In the genomic region with DNA sequence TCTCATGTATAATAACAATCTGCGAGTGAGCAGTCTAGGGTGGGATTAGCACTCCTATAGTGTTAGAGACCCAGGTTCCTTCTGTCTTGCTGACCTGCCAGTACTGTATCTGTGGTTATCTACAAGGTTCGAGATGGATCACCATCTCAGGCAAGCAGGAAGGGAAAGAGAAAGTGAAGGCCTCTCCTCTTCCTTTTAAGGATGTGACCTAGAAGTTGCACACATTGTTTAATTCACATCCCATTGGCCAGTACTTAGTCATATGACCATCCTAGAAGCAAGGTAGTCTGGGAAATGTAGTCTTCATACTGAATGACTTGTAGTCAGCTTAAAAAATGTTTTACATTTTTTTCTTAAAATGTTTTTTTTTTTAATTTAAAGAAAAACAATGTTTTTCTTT, we compare ENCODE assay signal across 9 cellular contexts.
DNase-seq lines count a peak whose midpoint lies in the region; ATAC-seq and TF ChIP-seq lines count a peak whose summit lies in the region.
"Had no signal": no experiment of that assay in that cellular context is flagged by ENCODE, and none has a peak within 500 bp of the region (broad histone marks: within the 10 kb centered on the region; RNA-seq: fewer than 3 reads in every experiment).

No MANE protein-coding gene starts in this region.

- H4K20me1 ChIP-seq in IMR-90 (ENCODE audit: insufficient read depth, low read length) = no peaks in the 10 kb centered on the region

- peak overlapping the region; percentile 92 to 99 for H4K8ac ChIP-seq in IMR-90 (ENCODE audit: low read depth in 2 of 2, low read length in 2 of 2)

- peak overlapping the region; percentile 87 for H2BK20ac ChIP-seq in IMR-90 (ENCODE audit: low read depth, low read length)

- no peaks in the 10 kb centered on the region for H3K79me1 ChIP-seq in IMR-90 (ENCODE audit: low read depth in 1 of 2, low read length in 2 of 2)

- no peak overlapping the region; the same call in 2 of the 3 replicates for H2BK15ac ChIP-seq in IMR-90 (ENCODE audit: low read depth, low read length)

- H3K4me3 ChIP-seq in heart right ventricle = peak overlapping the region in 1 of 10 donors; percentile 13
- H3K4me3 ChIP-seq in IMR-90 (ENCODE audit: insufficient read depth, low read depth, low read length) = peak overlapping the region; percentile 38; the same call in 1 of the 2 replicates
- H3K4me3 ChIP-seq in left ventricle myocardium inferior = no peak overlapping the region
- H3K4me3 ChIP-seq in testis = no peak overlapping the region

- DNase-seq in heart right ventricle (no peak), Right ventricle myocardium inferior (ENCODE audit: missing footprints) (no peak), IMR-90 (peak; percentile 94), T-cell (peak in 1 of 34 experiments; percentile 4), left ventricle myocardium inferior (no peak), testis (peak; percentile 40), UCSD-AML1 (lab: John Stamatoyannopoulos, UW; ENCODE audit: unreplicated experiment) (no peak)

- H3K18ac ChIP-seq in IMR-90 (ENCODE audit: low read depth, low read length) = peak overlapping the region; percentile 97

- peak overlapping the region; percentile 92 for H2BK120ac ChIP-seq in IMR-90 (ENCODE audit: low read depth, low read length)

- H3K14ac ChIP-seq in IMR-90 (replicated peaks; ENCODE audit: low read depth, low read length) = peak overlapping the region; percentile 100

- no peak overlapping the region for H2AK9ac ChIP-seq in IMR-90 (replicated peaks; ENCODE audit: low read depth, low read length, poor library complexity)

- H4K5ac ChIP-seq in IMR-90 (ENCODE audit: low read depth, low read length) = peak overlapping the region; percentile 100

- POLR2A ChIA-PET in IMR-90 (lab: Charles Lee; ENCODE audit: unreplicated experiment) (interaction anchor here (0.8 kb wide), 1 partner anchor 58 kb away, joined by 3 read pairs; no protein-coding TSS in a partner anchor), T-cell (lab: Charles Lee) (no interaction called here)

- TF ChIP-seq CTCF in heart right ventricle (IDR thresholded peaks at IDR 0.05) = no peak
- no peak for TF ChIP-seq CTCF in IMR-90 (conservative IDR thresholded peaks at IDR 0.05; ENCODE audit: low read depth, low read length)
- TF ChIP-seq CTCF in left ventricle myocardium inferior (IDR thresholded peaks at IDR 0.05; ENCODE audit: borderline replicate concordance) = no peak
- no peak for TF ChIP-seq CTCF in testis (IDR thresholded peaks at IDR 0.05)

- H4K91ac ChIP-seq in IMR-90 (ENCODE audit: insufficient read depth, low read depth, low read length) = peak overlapping the region; percentile 90

- peaks cover 0 to 5% (median 0%) of the 10 kb centered on the region in 11 donors for H3K9me3 ChIP-seq in heart right ventricle
- H3K9me3 ChIP-seq in IMR-90 (ENCODE audit: control insufficient read depth, insufficient read depth, low read length) = no peaks in the 10 kb centered on the region
- no peaks in the 10 kb centered on the region for H3K9me3 ChIP-seq in left ventricle myocardium inferior (replicated peaks)
- H3K9me3 ChIP-seq in testis = no peaks in the 10 kb centered on the region

- peak overlapping the region in 2 of 10 donors; percentile 8 to 28 for H3K27ac ChIP-seq in heart right ventricle
- H3K27ac ChIP-seq in IMR-90 (ENCODE audit: insufficient read depth, low read length) = peak overlapping the region; percentile 53; the same call in 1 of the 2 replicates
- H3K27ac ChIP-seq in left ventricle myocardium inferior (replicated peaks) = peak overlapping the region; percentile 28
- no peak overlapping the region for H3K27ac ChIP-seq in testis

- BruUV-seq in IMR-90 (replicated peaks; lab: Mats Ljungman, UMichigan) = no TSS peak

- no peak for TF ChIP-seq RAD21 in IMR-90 (IDR thresholded peaks at IDR 0.05; ENCODE audit: low read length)

- peak overlapping the region; percentile 94 for H2AFZ ChIP-seq in IMR-90 (replicated peaks; ENCODE audit: low read length, poor library complexity)

- peaks cover 0 to 3% (median 2%) of the 10 kb centered on the region in 3 donors for H3K9me3 Mint-ChIP-seq in T-cell

- no peak overlapping the region for H2AK5ac ChIP-seq in IMR-90 (ENCODE audit: low read depth, low read length)

- in situ Hi-C loops in IMR-90 (cut with MboI; ENCODE audit: low sequenced_read_pairs) = no loop called here

- dilution Hi-C loops in IMR-90 (cut with HindIII; ENCODE audit: low sequenced_read_pairs, unreplicated experiment) = no loop called here

- H3K4me1 ChIP-seq in heart right ventricle = peaks cover 4 to 24% (median 15%) of the 10 kb centered on the region in 9 donors
- H3K4me1 ChIP-seq in IMR-90 (ENCODE audit: control insufficient read depth, insufficient read depth, low read length) = peaks cover 11% of the 10 kb centered on the region
- H3K4me1 ChIP-seq in left ventricle myocardium inferior = peaks cover 21% of the 10 kb centered on the region
- H3K4me1 ChIP-seq in testis = peaks cover 10% of the 10 kb centered on the region

- no peak overlapping the region for H3K4me3 Mint-ChIP-seq in T-cell
- H3K4me3 Mint-ChIP-seq: neural crest cell had no signal

- H3K36me3 ChIP-seq in heart right ventricle (no peaks in the 10 kb centered on the region), IMR-90 (ENCODE audit: control insufficient read depth, insufficient read depth, low read length) (no peaks in the 10 kb centered on the region), left ventricle myocardium inferior (no peaks in the 10 kb centered on the region), testis (ENCODE audit: low read depth, missing control alignments) (no peaks in the 10 kb centered on the region)

- H3K4me2 ChIP-seq in IMR-90 (ENCODE audit: low read depth, low read length) = peak overlapping the region; percentile 99

- H3K56ac ChIP-seq in IMR-90 (ENCODE audit: extremely low read depth, insufficient read depth, low read length) = peak overlapping the region; percentile 62; the same call in 1 of the 2 replicates

- H3K9me1 ChIP-seq in IMR-90 (ENCODE audit: insufficient read depth, low read length) = peaks cover 5% of the 10 kb centered on the region; the same call in 1 of the 2 replicates

- 62 to 76% methylated on average over 2 of the region's 2 CpGs for WGBS in heart right ventricle, 2 donors
- WGBS in IMR-90 (ENCODE audit: extremely low coverage in 2 of 2, insufficient read length in 1 of 2), 2 experiments = no CpG with 5 or more reads among the region's 2 CpGs
- WGBS in testis, 2 donors = 55 to 57% methylated on average over 2 of the region's 2 CpGs

- H3K4me1 Mint-ChIP-seq in T-cell = peaks cover 0 to 6% (median 0%) of the 10 kb centered on the region in 3 donors
- H3K4me1 Mint-ChIP-seq: neural crest cell had no signal

- no peak overlapping the region for H3K27ac Mint-ChIP-seq in T-cell

- no peaks in the 10 kb centered on the region for H3K36me3 Mint-ChIP-seq in T-cell

- peak overlapping the region; percentile 76; the same call in 1 of the 2 replicates for H3K9ac ChIP-seq in IMR-90 (ENCODE audit: low read depth, low read length)

- intact Hi-C loops in heart right ventricle (cut with DNase I) (loop anchor here in 2 of 10 donors (10.0 kb wide), 1 partner anchor 53 kb away; no protein-coding TSS in a partner anchor), Right ventricle myocardium inferior (cut with DNase I) (no loop called here), IMR-90 (cut with micrococcal nuclease) (no loop called here), left ventricle myocardium inferior (cut with micrococcal nuclease) (no loop called here), testis (cut with DNase I; ENCODE audit: low total_unique reads) (no loop called here)

- no peaks in the 10 kb centered on the region for H3K27me3 ChIP-seq in heart right ventricle
- H3K27me3 ChIP-seq in IMR-90 (ENCODE audit: control insufficient read depth, insufficient read depth, low read length) = peaks cover 8% of the 10 kb centered on the region
- no peaks in the 10 kb centered on the region for H3K27me3 ChIP-seq in left ventricle myocardium inferior (ENCODE audit: low read depth)
- H3K27me3 ChIP-seq in testis = no peaks in the 10 kb centered on the region

- peak overlapping the region; percentile 96 for H3K4ac ChIP-seq in IMR-90 (ENCODE audit: low read depth, low read length)

- peak overlapping the region; percentile 95 for H2BK5ac ChIP-seq in IMR-90 (ENCODE audit: low read depth, low read length, poor library complexity, severe bottlenecking)

- CTCF ChIA-PET in IMR-90 (lab: Yijun Ruan, JAX) = no interaction called here
- CTCF ChIA-PET in T-cell (lab: Charles Lee) = no interaction called here

- TF ChIP-seq POLR2A in IMR-90 (IDR thresholded peaks at IDR 0.05; ENCODE audit: low read depth, low read length) (no peak), testis (IDR thresholded peaks at IDR 0.05) (no peak)

- H3K27me3 Mint-ChIP-seq in T-cell = peaks cover 23 to 31% of the 10 kb centered on the region in 2 donors

- peak in 5 of 8 donors; percentile 54 to 63 (median 56) for ATAC-seq in heart right ventricle
- ATAC-seq in Right ventricle myocardium inferior = no peak
- peak; percentile 95 for ATAC-seq in GM21825 (IDR thresholded peaks at IDR 0.05; ENCODE audit: unreplicated experiment)
- peak; percentile 94 for ATAC-seq in IMR-90 (ENCODE audit: low read depth)
- ATAC-seq in T-cell (replicated peaks in 1 of 4) = peak; percentile 51 to 99 (median 72)

- peak overlapping the region; percentile 76; the same call in 1 of the 2 replicates for H3K23ac ChIP-seq in IMR-90 (ENCODE audit: low read depth, low read length)

TF ChIP-seq in IMR-90, 13 proteins besides CTCF, POLR2A, EP300 and RAD21:
- peak; percentile 89 for TF ChIP-seq USF2 (IDR thresholded peaks at IDR 0.05; ENCODE audit: low read depth, low read length)
- no peak for TF ChIP-seq ELK1 (IDR thresholded peaks at IDR 0.05; ENCODE audit: borderline replicate concordance, low read depth, low read length)
- TF ChIP-seq MAFK (IDR thresholded peaks at IDR 0.05; ENCODE audit: low read depth, low read length) = peak; percentile 10; the same call in 1 of the 2 replicates
TF ChIP-seq in IMR-90: peak in this region for 2.

Comparison
In these comparisons a context has a peak if more than half of its experiments do, and no peak if none do; other contexts are left out.
1. DNase-seq: peak in IMR-90 (single experiment) and testis (single experiment); none in heart right ventricle (0 of 2), Right ventricle myocardium inferior (single experiment), left ventricle myocardium inferior (single experiment) and UCSD-AML1 (single experiment).
2. H3K27ac ChIP-seq: peak in IMR-90 (single experiment) and left ventricle myocardium inferior (single experiment); none in testis (0 of 2).